ENCODE assay signal across 24 cellular contexts in the genomic region with DNA sequence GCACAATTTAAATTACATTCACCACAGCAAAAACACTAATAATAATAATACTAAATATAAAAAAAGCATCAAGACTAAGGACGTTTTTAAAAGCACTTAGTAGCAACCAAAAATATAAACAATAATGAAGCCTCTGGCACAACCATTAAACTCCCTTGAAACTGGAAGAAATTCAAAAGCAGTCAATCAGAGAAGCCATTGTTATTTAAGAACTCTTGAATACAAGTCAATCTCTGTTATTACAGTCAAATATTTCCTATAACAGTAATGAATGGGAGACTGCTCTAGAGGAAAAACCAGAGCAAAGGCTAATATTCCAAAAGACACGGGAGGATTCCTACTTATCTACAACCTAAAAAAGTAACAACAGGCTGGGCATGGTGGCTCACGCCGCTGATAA.
"Had no signal": no experiment of that assay in that cellular context is flagged by ENCODE, and none has a peak within 500 bp of the region (broad histone marks: within the 10 kb centered on the region; RNA-seq: fewer than 3 reads in every experiment).

No MANE protein-coding gene starts in this region.

- H3K27me3 Mint-ChIP-seq: activated CD4-positive, alpha-beta memory T cell treated with anti-CD3 and anti-CD28 coated beads, Interleukin-2, amount 10 ng/mL, durations not matched to agents 7 days and 5 days; activated naive CD8-positive, alpha-beta T cell treated with anti-CD3 and anti-CD28 coated beads, Interleukin-2, amount 10 ng/mL, durations not matched to agents 7 days and 5 days; activated T-cell treated with anti-CD3 and anti-CD28 coated beads, Interleukin-2, amount 50 U/mL, for 24 hours; naive thymus-derived CD8-positive, alpha-beta T cell had no signal

- H3K4me1 Mint-ChIP-seq: activated CD4-positive, alpha-beta memory T cell treated with anti-CD3 and anti-CD28 coated beads, Interleukin-2, amount 10 ng/mL, durations not matched to agents 7 days and 5 days; activated naive CD8-positive, alpha-beta T cell treated with anti-CD3 and anti-CD28 coated beads, Interleukin-2, amount 10 ng/mL, durations not matched to agents 7 days and 5 days had no signal

- FAIRE-seq: kidney had no signal

- H3K4me1 ChIP-seq: left lung, uterus had no signal

- H3K9me3 Mint-ChIP-seq: activated CD4-positive, alpha-beta memory T cell treated with anti-CD3 and anti-CD28 coated beads, Interleukin-2, amount 10 ng/mL, durations not matched to agents 7 days and 5 days had no signal

- H3K9me3 ChIP-seq: left lung, psoas muscle, uterus had no signal

- H3K27ac Mint-ChIP-seq: activated CD4-positive, alpha-beta memory T cell treated with anti-CD3 and anti-CD28 coated beads, Interleukin-2, amount 10 ng/mL, durations not matched to agents 7 days and 5 days; activated naive CD8-positive, alpha-beta T cell treated with anti-CD3 and anti-CD28 coated beads, Interleukin-2, amount 10 ng/mL, durations not matched to agents 7 days and 5 days; activated T-cell treated with anti-CD3 and anti-CD28 coated beads, Interleukin-2, amount 50 U/mL, for 24 hours; activated T-helper 2 cell treated with anti-CD3 and anti-CD28 coated beads, Interferon-gamma antibody, Interleukin-2, Interleukin-4, amounts not matched to agents 10 μg/mL and 5 μg/mL and 100 μg/mL, durations not matched to agents 14 hours and 24 hours and 36 hours; naive thymus-derived CD8-positive, alpha-beta T cell had no signal

- H3K36me3 ChIP-seq: gastrocnemius medialis, heart left ventricle, left lung, sigmoid colon, tibial nerve, uterus had no signal

- H3K4me3 ChIP-seq: body of pancreas, gastrocnemius medialis, heart left ventricle, left lung, psoas muscle, sigmoid colon, tibial nerve, uterus had no signal

- DNase-seq: activated CD4-positive, alpha-beta memory T cell treated with anti-CD3 and anti-CD28 coated beads, Interleukin-2, amount 10 ng/mL, durations not matched to agents 7 days and 5 days; activated CD4-positive, alpha-beta T cell treated with anti-CD3 and anti-CD28 coated beads for 48 hours; activated CD4-positive, CD25-positive, alpha-beta regulatory T cell; activated naive CD4-positive, alpha-beta T cell treated with Interleukin-2 at 50 U/mL for 16 hours; activated naive CD8-positive, alpha-beta T cell treated with anti-CD3 and anti-CD28 coated beads, Interleukin-2, amount 10 ng/mL, durations not matched to agents 7 days and 5 days; activated T-cell treated with anti-CD3 and anti-CD28 coated beads, Interleukin-2, amount 50 U/mL, for 24 hours; amygdala; body of pancreas; erythroblast; gastrocnemius medialis; heart left ventricle; kidney; left lung; mesenchymal stem cell; naive thymus-derived CD8-positive, alpha-beta T cell; psoas muscle; sigmoid colon; stimulated activated CD8-positive, alpha-beta memory T cell treated with anti-CD3 and anti-CD28 coated beads, Interleukin-4, amount 100 ng/mL, for 48 hours; stimulated activated naive CD4-positive, alpha-beta T cell treated with Interleukin-2 at 50 U/mL for 16 hours; T-helper 1 cell; T-helper 9 cell; uterus had no signal

- H3K4me3 Mint-ChIP-seq: activated CD4-positive, alpha-beta memory T cell treated with anti-CD3 and anti-CD28 coated beads, Interleukin-2, amount 10 ng/mL, durations not matched to agents 7 days and 5 days; activated naive CD8-positive, alpha-beta T cell treated with anti-CD3 and anti-CD28 coated beads, Interleukin-2, amount 10 ng/mL, durations not matched to agents 7 days and 5 days; activated T-cell treated with anti-CD3 and anti-CD28 coated beads, Interleukin-2, amount 50 U/mL, for 24 hours; naive thymus-derived CD8-positive, alpha-beta T cell had no signal

- H3K27ac ChIP-seq: body of pancreas, gastrocnemius medialis, heart left ventricle, left lung, psoas muscle, sigmoid colon, uterus had no signal

- ATAC-seq: body of pancreas; gastrocnemius medialis; heart left ventricle; left lung; naive thymus-derived CD8-positive, alpha-beta T cell; psoas muscle had no signal

- H3K27me3 ChIP-seq: body of pancreas, gastrocnemius medialis, heart left ventricle, left lung, sigmoid colon, tibial nerve, uterus had no signal
